14 cellular contexts compared by ENCODE assay signal in genomic region chr13:25816239-25816638, GRCh38.
A peak's percentile ranks its signal among the peaks of the same experiment; 100 is the strongest.
DNase-seq lines count a peak whose midpoint lies in the region; ATAC-seq and TF ChIP-seq lines count a peak whose summit lies in the region.
"Had no signal": no experiment of that assay in that cellular context is flagged by ENCODE, and none has a peak within 500 bp of the region (broad histone marks: within the 10 kb centered on the region; RNA-seq: fewer than 3 reads in every experiment).

No MANE protein-coding gene starts in this region.

- no peaks in the 10 kb centered on the region for H3K36me3 ChIP-seq in lung (ENCODE audit: control insufficient read depth in 2 of 2, insufficient read depth in 2 of 2, low read length in 2 of 2)

- no peak overlapping the region for H3K4me3 ChIP-seq in lung
- H3K4me3 ChIP-seq: GM23248 had no signal

- no peaks in the 10 kb centered on the region for H3K9me3 ChIP-seq in lung (ENCODE audit: control insufficient read depth in 2 of 2, insufficient read depth in 1 of 2, low read length in 1 of 2)

- DNase-seq in DMS53 (lab: John Stamatoyannopoulos, UW), result peak; percentile 90
- DNase-seq in DMS79 treated with DMSO at 0.1 percent for 48 hours (lab: John Stamatoyannopoulos, UW), result peak; percentile 53
- peak; percentile 62 to 90 for DNase-seq in NCI-H524 (lab: John Stamatoyannopoulos, UW)
- DNase-seq in lung (ENCODE audit: low spot score), result peak; percentile 54
- DNase-seq in SK-N-DZ (ENCODE audit: low spot score), result no peak
- no peak for DNase-seq in SKM-1 treated with dmso at 0.1 percent for 144 hours (lab: John Stamatoyannopoulos, UW; ENCODE audit: unreplicated experiment)
- DNase-seq: CD4-positive, CD25-positive, alpha-beta regulatory T cell; GF-D8; GM23248; NCI-H2029; NK-92 treated with Interleukin-12 subunit alpha and Interleukin-12 subunit beta, amount 100 ng/mL, for 24 hours; SIG-M5 had no signal

- H3K27me3 ChIP-seq in lung (ENCODE audit: control insufficient read depth, insufficient read depth), result no peaks in the 10 kb centered on the region

- WGBS in lung, 2 donors, result 68 to 81% methylated on average over 4 of the region's 4 CpGs

- ATAC-seq in lung (ENCODE audit: insufficient read depth, low FRiP score), result no peak
- no peak for ATAC-seq in HG02571 (IDR thresholded peaks at IDR 0.05; ENCODE audit: unreplicated experiment)
- ATAC-seq: HCT116 had no signal

- no peak for TF ChIP-seq CTCF in lung (IDR thresholded peaks at IDR 0.05; ENCODE audit: control extremely low read depth, extremely low read depth)

- H3K4me1 ChIP-seq in lung (ENCODE audit: control insufficient read depth in 2 of 2, insufficient read depth in 2 of 2, low read length in 2 of 2), result no peaks in the 10 kb centered on the region

- no peak overlapping the region for H3K27ac ChIP-seq in lung (ENCODE audit: low read depth in 1 of 2, low read length in 1 of 2)
- H3K27ac ChIP-seq: GM23248 had no signal

Comparison
In these comparisons a context has a peak if more than half of its experiments do, and no peak if none do; other contexts are left out.
1. DNase-seq: peak in DMS53 (single experiment), DMS79 treated with DMSO at 0.1 percent for 48 hours (single experiment), NCI-H524 (2 of 2) and lung (single experiment); none in SK-N-DZ (single experiment) and SKM-1 treated with dmso at 0.1 percent for 144 hours (single experiment).